19 cellular contexts compared by ENCODE assay signal in the genomic region with DNA sequence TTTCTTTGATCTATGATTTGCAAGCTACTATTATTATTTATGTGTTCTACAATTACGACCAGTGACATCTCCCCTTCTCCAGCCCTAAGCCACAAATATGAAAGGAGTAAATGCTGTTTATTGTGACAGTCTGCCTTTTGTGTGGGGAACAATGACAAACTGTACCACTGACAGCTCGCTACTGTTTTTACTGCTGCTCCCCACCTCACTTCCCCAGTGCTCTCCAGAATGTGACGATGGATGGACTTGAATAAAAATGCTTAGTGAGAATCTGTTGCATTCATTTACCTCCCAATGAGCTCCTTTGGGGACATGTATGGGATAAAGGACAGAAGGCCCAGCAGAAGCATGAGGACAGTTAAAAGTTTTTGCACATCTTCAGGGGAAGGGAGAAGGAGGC.
A peak's percentile ranks its signal among the peaks of the same experiment; 100 is the strongest.
DNase-seq lines count a peak whose midpoint lies in the region; ATAC-seq lines count a peak whose summit lies in the region.
"Had no signal": no experiment of that assay in that cellular context is flagged by ENCODE, and none has a peak within 500 bp of the region (broad histone marks: within the 10 kb centered on the region; RNA-seq: fewer than 3 reads in every experiment).

No MANE protein-coding gene starts in this region.

- no peak overlapping the region for H3K18ac ChIP-seq in mesenchymal stem cell (ENCODE audit: low read depth in 1 of 2, low read length in 2 of 2)

- H3K4ac ChIP-seq in mesenchymal stem cell (ENCODE audit: low read depth in 1 of 2, low read length in 2 of 2) = no peak overlapping the region

- H4K91ac ChIP-seq in mesenchymal stem cell (ENCODE audit: low read length) = no peak overlapping the region

- H3K4me3 ChIP-seq in mesenchymal stem cell (ENCODE audit: insufficient read depth in 1 of 2, low read depth in 1 of 2, low read length in 2 of 2) = no peak overlapping the region
- H3K4me3 ChIP-seq: BLaER1, GM12878, MG63 had no signal

- no peak overlapping the region for H2BK12ac ChIP-seq in mesenchymal stem cell (ENCODE audit: low read length in 2 of 2)

- H3K79me1 ChIP-seq in mesenchymal stem cell (replicated peaks; ENCODE audit: low read length, poor library complexity, severe bottlenecking) = no peaks in the 10 kb centered on the region

- no peaks in the 10 kb centered on the region for H3K36me3 ChIP-seq in mesenchymal stem cell (ENCODE audit: control insufficient read depth in 1 of 2, insufficient read depth in 2 of 2, low read depth in 1 of 2, low read length in 2 of 2)
- H3K36me3 ChIP-seq: BLaER1, MG63 had no signal

- H3K4me1 ChIP-seq in mesenchymal stem cell (ENCODE audit: control insufficient read depth, insufficient read depth, low read depth, low read length) = peaks cover 3% of the 10 kb centered on the region

- ATAC-seq in GM18870 (IDR thresholded peaks at IDR 0.05; ENCODE audit: unreplicated experiment) (no peak), HG03521 (IDR thresholded peaks at IDR 0.05; ENCODE audit: unreplicated experiment) (no peak)
- ATAC-seq: CD8-positive, alpha-beta T cell; GM12878 had no signal

- no CpG with 5 or more reads among the region's 3 CpGs for WGBS in mesenchymal stem cell

- no peak overlapping the region for H3K27ac ChIP-seq in mesenchymal stem cell (ENCODE audit: low read length, poor library complexity, severe bottlenecking)
- H3K27ac ChIP-seq: BLaER1 had no signal

- H2AFZ ChIP-seq in mesenchymal stem cell (ENCODE audit: low read depth, low read length) = no peak overlapping the region

- no peak overlapping the region for H2BK120ac ChIP-seq in mesenchymal stem cell (ENCODE audit: low read depth, low read length)

- peak; percentile 1 for DNase-seq in NCI-H2227 (lab: John Stamatoyannopoulos, UW; ENCODE audit: unreplicated experiment)
- no peak for DNase-seq in NCI-H2227 treated with DMSO at 0.1 percent for 48 hours (lab: John Stamatoyannopoulos, UW)
- DNase-seq in NCI-H146 treated with DMSO at 0.1 percent for 48 hours (lab: John Stamatoyannopoulos, UW; ENCODE audit: unreplicated experiment) = peak; percentile 81
- DNase-seq in mesenchymal stem cell = no peak
- peak; percentile 20 for DNase-seq in superior temporal gyrus (ENCODE audit: extremely low spot score)
- DNase-seq in GM19238 (ENCODE audit: insufficient read length, low spot score) = no peak
- DNase-seq: CD8-positive, alpha-beta T cell; DND-41; Karpas-422; MG63; NCI-H1092; NCI-H187; NCI-H446 treated with DMSO at 0.1 percent for 48 hours; NCI-H82; Right ventricle myocardium superior had no signal

- H3K27me3 ChIP-seq in mesenchymal stem cell (ENCODE audit: control insufficient read depth in 1 of 2, insufficient read depth in 1 of 2, low read length in 2 of 2) = no peaks in the 10 kb centered on the region
- H3K27me3 ChIP-seq: BLaER1, MG63 had no signal

- H2AK5ac ChIP-seq in mesenchymal stem cell (ENCODE audit: low read length, severe bottlenecking) = peak overlapping the region; percentile 10

- H3K9ac ChIP-seq in mesenchymal stem cell (ENCODE audit: low read length) = no peak overlapping the region
- H3K9ac ChIP-seq: BLaER1 had no signal

- H2BK15ac ChIP-seq in mesenchymal stem cell (ENCODE audit: low read depth, poor library complexity, severe bottlenecking) = no peak overlapping the region

- H3K4me2 ChIP-seq in mesenchymal stem cell (ENCODE audit: low read length, poor library complexity, severe bottlenecking) = no peak overlapping the region
- H3K4me2 ChIP-seq: BLaER1 had no signal

- H3K23ac ChIP-seq in mesenchymal stem cell (ENCODE audit: low read length in 2 of 2) = no peak overlapping the region

- no peak overlapping the region for H4K8ac ChIP-seq in mesenchymal stem cell (ENCODE audit: low read length)

- H2BK5ac ChIP-seq in mesenchymal stem cell (ENCODE audit: low read depth, low read length, poor library complexity, severe bottlenecking) = no peak overlapping the region

- H3K9me3 ChIP-seq in mesenchymal stem cell (ENCODE audit: control insufficient read depth, low read length) = no peaks in the 10 kb centered on the region
- H3K9me3 ChIP-seq: BLaER1, MG63 had no signal

- H3K14ac ChIP-seq in mesenchymal stem cell (ENCODE audit: low read length in 2 of 2) = no peak overlapping the region

Comparison
In these comparisons a context has a peak if more than half of its experiments do, and no peak if none do; other contexts are left out.
1. DNase-seq: peak in NCI-H2227 (single experiment), NCI-H146 treated with DMSO at 0.1 percent for 48 hours (single experiment) and superior temporal gyrus (single experiment); none in NCI-H2227 treated with DMSO at 0.1 percent for 48 hours (single experiment), mesenchymal stem cell (single experiment) and GM19238 (single experiment).